ENCODE assay signal across 2 cellular contexts in genomic region chr21:33712022-33712803, GRCh38.
TF ChIP-seq lines count a peak whose summit lies in the region.

No MANE protein-coding gene starts in this region.

TF ChIP-seq in A549, 52 proteins besides CTCF, POLR2A, EP300 and RAD21:
- no peak for TF ChIP-seq NFE2L2 (conservative IDR thresholded peaks at IDR 0.05; ENCODE audit: low read length)
- no peak for TF ChIP-seq HEYL (CRISPR knock-in tag; IDR thresholded peaks at IDR 0.05)
- TF ChIP-seq JUNB (IDR thresholded peaks at IDR 0.05) = no peak
- no peak for TF ChIP-seq CHD2 (IDR thresholded peaks at IDR 0.05; ENCODE audit: low read length, partially characterized antibody)
TF ChIP-seq in A549: peak in this region for 0.

TF ChIP-seq in WTC11, 78 proteins besides CTCF, POLR2A, EP300 and RAD21:
- TF ChIP-seq ESRRA (CRISPR knock-in tag; IDR thresholded peaks at IDR 0.05; ENCODE audit: borderline replicate concordance) (no peak), JUN (CRISPR knock-in tag; IDR thresholded peaks at IDR 0.05) (no peak), RELA (CRISPR knock-in tag; IDR thresholded peaks at IDR 0.05; ENCODE audit: borderline replicate concordance) (no peak), FOXK1 (CRISPR knock-in tag; IDR thresholded peaks at IDR 0.05) (no peak), PREB (CRISPR knock-in tag; IDR thresholded peaks at IDR 0.05; ENCODE audit: borderline replicate concordance) (no peak), CREM (CRISPR knock-in tag; IDR thresholded peaks at IDR 0.05) (no peak), STAT6 (CRISPR knock-in tag; conservative IDR thresholded peaks at IDR 0.05; ENCODE audit: low read depth) (no peak), AFF4 (CRISPR knock-in tag; IDR thresholded peaks at IDR 0.05; ENCODE audit: borderline replicate concordance) (no peak), ZBTB21 (CRISPR knock-in tag; IDR thresholded peaks at IDR 0.05; ENCODE audit: borderline replicate concordance) (no peak), ZNF232 (CRISPR knock-in tag; IDR thresholded peaks at IDR 0.05) (no peak), ATF1 (CRISPR knock-in tag; IDR thresholded peaks at IDR 0.05) (no peak), ATF2 (CRISPR knock-in tag; IDR thresholded peaks at IDR 0.05; ENCODE audit: borderline replicate concordance, low read depth) (no peak), ZNF138 (CRISPR knock-in tag; conservative IDR thresholded peaks at IDR 0.05) (no peak)
- TF ChIP-seq, protein P1, sequence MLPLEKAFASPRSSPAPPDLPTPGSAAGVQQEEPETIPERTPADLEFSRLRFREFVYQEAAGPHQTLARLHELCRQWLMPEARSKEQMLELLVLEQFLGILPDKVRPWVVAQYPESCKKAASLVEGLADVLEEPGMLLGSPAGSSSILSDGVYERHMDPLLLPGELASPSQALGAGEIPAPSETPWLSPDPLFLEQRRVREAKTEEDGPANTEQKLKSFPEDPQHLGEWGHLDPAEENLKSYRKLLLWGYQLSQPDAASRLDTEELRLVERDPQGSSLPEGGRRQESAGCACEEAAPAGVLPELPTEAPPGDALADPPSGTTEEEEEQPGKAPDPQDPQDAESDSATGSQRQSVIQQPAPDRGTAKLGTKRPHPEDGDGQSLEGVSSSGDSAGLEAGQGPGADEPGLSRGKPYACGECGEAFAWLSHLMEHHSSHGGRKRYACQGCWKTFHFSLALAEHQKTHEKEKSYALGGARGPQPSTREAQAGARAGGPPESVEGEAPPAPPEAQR (CRISPR knock-in tag; IDR thresholded peaks at IDR 0.05) = no peak
TF ChIP-seq in WTC11: peak in this region for 0.
